8 cellular contexts compared by ENCODE assay signal in the genomic region with DNA sequence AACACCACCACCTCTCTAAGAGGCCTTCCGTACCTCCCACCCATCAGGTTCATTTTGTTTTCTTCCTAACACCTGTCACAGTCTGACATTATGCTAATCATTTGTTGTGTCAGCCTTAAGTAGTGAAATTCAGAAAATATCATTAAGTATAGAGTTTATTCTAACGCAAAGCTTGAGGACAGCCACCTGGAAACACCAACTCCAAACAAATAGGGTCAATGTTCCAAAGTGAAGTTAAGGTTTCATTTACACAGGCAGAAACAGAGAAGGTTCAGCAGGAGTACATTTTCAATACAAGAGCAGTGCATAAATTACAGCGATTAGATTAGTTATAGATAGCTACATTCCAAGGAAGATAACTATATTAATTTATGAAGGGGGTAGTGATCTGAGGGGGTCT. TPM values are rescaled to one million over a fixed set of nuclear protein-coding genes. Genes with fewer than 3 reads are reported as not detected.
DNase-seq lines count a peak whose midpoint lies in the region; ATAC-seq and TF ChIP-seq lines count a peak whose summit lies in the region.

No MANE protein-coding gene starts in this region.

- H3K27me3 ChIP-seq in heart left ventricle (no peaks in the 10 kb centered on the region), body of pancreas (no peaks in the 10 kb centered on the region), uterus (no peaks in the 10 kb centered on the region)

- no peak for ATAC-seq in heart left ventricle
- ATAC-seq in left cardiac atrium, result no peak
- ATAC-seq in body of pancreas, result no peak
- ATAC-seq in HG02763 (IDR thresholded peaks at IDR 0.05; ENCODE audit: unreplicated experiment), result no peak

- H3K4me3 ChIP-seq in heart left ventricle, result peak overlapping the region in 9 of 12 donors; percentile 70 to 94 (median 87)
- H3K4me3 ChIP-seq in body of pancreas, result no peak overlapping the region
- H3K4me3 ChIP-seq in mesodermal cell (ENCODE audit: extremely low read depth, insufficient read depth, low read length, poor library complexity, severe bottlenecking), result peak overlapping the region; percentile 75
- H3K4me3 ChIP-seq in uterus, result peak overlapping the region in 1 of 2 donors; percentile 86

- peak overlapping the region in 10 of 12 donors; percentile 87 to 97 (median 96) for H3K27ac ChIP-seq in heart left ventricle
- peak overlapping the region; percentile 91 to 96 (median 94) for H3K27ac ChIP-seq in body of pancreas
- peak overlapping the region; percentile 91 for H3K27ac ChIP-seq in mesodermal cell (ENCODE audit: low read depth, low read length, severe bottlenecking)
- H3K27ac ChIP-seq in uterus, result peak overlapping the region; percentile 91 to 94

- TF ChIP-seq CTCF in heart left ventricle (IDR thresholded peaks at IDR 0.05) (no peak), body of pancreas (IDR thresholded peaks at IDR 0.05) (no peak), uterus (IDR thresholded peaks at IDR 0.05) (no peak)

- H3K9me3 ChIP-seq in heart left ventricle (no peaks in the 10 kb centered on the region), body of pancreas (no peaks in the 10 kb centered on the region), mesodermal cell (ENCODE audit: control insufficient read depth, low read length) (no peaks in the 10 kb centered on the region), uterus (no peaks in the 10 kb centered on the region)

- WGBS in heart left ventricle, 4 donors, result 78 to 84% (median 82%) methylated on average over 3 of the region's 3 CpGs
- 28 to 31% methylated on average over 3 of the region's 3 CpGs for WGBS in body of pancreas, 2 donors
- WGBS in mesodermal cell (ENCODE audit: insufficient coverage in 2 of 2), 2 experiments, result 90% methylated on average over 2 of the region's 3 CpGs; no CpG with 5 or more reads in 1 of the 2 experiments

- intact Hi-C loops in heart left ventricle (cut with DNase I), result loop anchor here in 2 of 10 donors (10.0 kb wide), 2 partner anchors 283 to 347 kb away; no protein-coding TSS in a partner anchor
- intact Hi-C loops in left cardiac atrium (cut with DNase I), result loop anchor here in 1 of 2 donors (10.0 kb wide), 1 partner anchor 347 kb away; no protein-coding TSS in a partner anchor
- intact Hi-C loops in body of pancreas (cut with DNase I), result no loop called here
- intact Hi-C loops in uterus (cut with DNase I; ENCODE audit: low total_unique reads), result no loop called here

- H3K4me1 ChIP-seq in heart left ventricle (peaks cover 5 to 47% (median 37%) of the 10 kb centered on the region in 12 donors), body of pancreas (peaks cover 60% of the 10 kb centered on the region), mesodermal cell (ENCODE audit: control insufficient read depth, insufficient read depth, low read length, poor library complexity, severe bottlenecking) (peaks cover 9% of the 10 kb centered on the region), uterus (peaks cover 14 to 18% of the 10 kb centered on the region in 2 donors)

- H3K36me3 ChIP-seq in heart left ventricle, result peaks cover 0 to 17% (median 0%) of the 10 kb centered on the region in 9 donors
- no peaks in the 10 kb centered on the region for H3K36me3 ChIP-seq in body of pancreas (replicated peaks in 1 of 2; ENCODE audit: insufficient read depth in 1 of 2, low read depth in 2 of 2)
- peaks cover 26% of the 10 kb centered on the region for H3K36me3 ChIP-seq in mesodermal cell (ENCODE audit: control insufficient read depth, insufficient read depth, low read length)
- no peaks in the 10 kb centered on the region for H3K36me3 ChIP-seq in uterus

- DNase-seq in heart left ventricle, result no peak
- DNase-seq in left cardiac atrium, result no peak
- no peak for DNase-seq in body of pancreas
- DNase-seq in uterus, result no peak
- no peak for DNase-seq in KG1 (lab: John Stamatoyannopoulos, UW)
- DNase-seq in NCI-H128 (lab: John Stamatoyannopoulos, UW; ENCODE audit: unreplicated experiment), result no peak

- no peak for TF ChIP-seq POLR2A in heart left ventricle (IDR thresholded peaks at IDR 0.05)
- TF ChIP-seq POLR2A in body of pancreas (IDR thresholded peaks at IDR 0.05), result no peak
- TF ChIP-seq POLR2A in uterus (IDR thresholded peaks at IDR 0.05), result no peak

RNA-seq across cellular contexts. Expression of gene SMC5, which starts 1.3 kb away (rescaled TPM):
- total RNA-seq in heart left ventricle, result 10 to 100 TPM in 7 of 9 donors, 1 to 10 TPM in 2; 8.4 to 14.6 (median 11.4) TPM
- polyA plus RNA-seq in heart left ventricle, result 10 to 100 TPM in 1 of 2 donors, 1 to 10 TPM in 1; 6.8 to 11.0 TPM
- total RNA-seq in left cardiac atrium, result 10 to 100 TPM; 12.3 to 21.0 TPM
- 10 to 100 TPM; 27.2 to 27.4 TPM for total RNA-seq in body of pancreas
- polyA plus RNA-seq in mesodermal cell (2013, experiment 1 of 2), result 24.0 TPM
- polyA plus RNA-seq in mesodermal cell (2013, experiment 2 of 2), result 29.9 TPM
- total RNA-seq in uterus, result 10 to 100 TPM; 17.9 to 65.5 (median 35.4) TPM

Comparison
In these comparisons a context has a peak if more than half of its experiments do, and no peak if none do; other contexts are left out.
1. H3K4me3 ChIP-seq: peak in heart left ventricle (9 of 12) and mesodermal cell (single experiment); none in body of pancreas (0 of 2).
2. Peak in every context shown above with its lines, with median percentiles within 50 percentile points of each other: H3K27ac ChIP-seq.